ENCODE assay signal across 1 cellular context in the genomic region with DNA sequence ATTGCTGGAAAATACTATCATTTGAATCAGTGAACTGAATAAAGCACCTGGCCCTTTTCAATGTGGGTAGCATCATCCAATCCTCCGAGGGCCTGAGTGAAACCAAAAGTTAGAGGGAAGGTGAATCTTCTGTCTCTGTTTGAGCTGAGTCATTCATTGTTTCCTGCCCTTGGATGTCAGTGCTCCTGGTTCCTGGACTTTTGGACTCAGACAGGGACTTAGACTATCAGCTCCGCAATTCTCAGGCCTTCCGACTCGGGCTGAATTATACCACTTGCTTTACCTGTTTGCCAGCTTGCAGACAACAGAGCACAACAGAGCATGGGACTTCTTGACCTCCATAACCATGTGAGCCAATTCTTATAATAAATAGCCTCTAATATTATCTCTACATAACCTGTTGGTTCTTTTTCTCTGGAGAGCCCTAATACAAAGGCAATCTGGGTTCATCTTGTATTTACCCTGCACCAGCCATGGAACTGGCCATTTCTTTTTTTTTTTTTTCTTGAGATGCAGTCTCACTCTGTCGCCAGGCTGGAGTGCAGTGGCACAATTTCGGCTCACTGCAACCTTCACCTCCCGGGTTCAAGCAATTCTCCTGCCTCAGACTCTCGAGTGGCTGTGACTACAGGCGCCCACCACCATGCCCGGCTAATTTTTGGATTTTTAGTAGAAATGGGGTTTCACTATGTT.
A peak's percentile ranks its signal among the peaks of the same experiment; 100 is the strongest.
TF ChIP-seq lines count a peak whose summit lies in the region.

No MANE protein-coding gene starts in this region.

TF ChIP-seq in HepG2, 621 proteins besides CTCF, POLR2A, EP300 and RAD21 (continued from another document and continues in another):
- TF ChIP-seq ZMAT5 (CRISPR knock-in tag; IDR thresholded peaks at IDR 0.05; ENCODE audit: borderline replicate concordance, low read depth): no peak
- peak; percentile 61; the same call in 1 of the 2 replicates for TF ChIP-seq ELF3 (CRISPR knock-in tag; IDR thresholded peaks at IDR 0.05)
- no peak for TF ChIP-seq ZNF746 (CRISPR knock-in tag; IDR thresholded peaks at IDR 0.05)
- 0 out of 2 replicates have a peak, but pooled peaks have one; percentile 21 for TF ChIP-seq PPARG (CRISPR knock-in tag; conservative IDR thresholded peaks at IDR 0.05)
- no peak for TF ChIP-seq ZNF749 (CRISPR knock-in tag; IDR thresholded peaks at IDR 0.05; ENCODE audit: borderline replicate concordance)
- no peak for TF ChIP-seq FOXP1 (IDR thresholded peaks at IDR 0.05)
- TF ChIP-seq FOXP1 (CRISPR knock-in tag; IDR thresholded peaks at IDR 0.05): peak; percentile 35
- TF ChIP-seq CBX5 (CRISPR knock-in tag; IDR thresholded peaks at IDR 0.05; ENCODE audit: borderline replicate concordance): no peak
- TF ChIP-seq HOXA9 (CRISPR knock-in tag; IDR thresholded peaks at IDR 0.05; ENCODE audit: borderline replicate concordance): no peak
- TF ChIP-seq ZNF460 (CRISPR knock-in tag; IDR thresholded peaks at IDR 0.05; ENCODE audit: borderline replicate concordance): no peak
- TF ChIP-seq HNF4A (CRISPR knock-in tag; IDR thresholded peaks at IDR 0.05): peak; percentile 90
- no peak for TF ChIP-seq ZNF569 (CRISPR knock-in tag; IDR thresholded peaks at IDR 0.05; ENCODE audit: borderline replicate concordance)
- peak; percentile 62 to 87 for TF ChIP-seq MAFK (conservative IDR thresholded peaks at IDR 0.05 in 1 of 2, IDR thresholded peaks at IDR 0.05 in 1 of 2; ENCODE audit: low read length in 2 of 2)
- no peak for TF ChIP-seq SOX6 (IDR thresholded peaks at IDR 0.05)
- TF ChIP-seq SOX6 (CRISPR knock-in tag; IDR thresholded peaks at IDR 0.05): peak; percentile 75
- no peak for TF ChIP-seq SMARCE1 (IDR thresholded peaks at IDR 0.05; ENCODE audit: borderline replicate concordance)
- TF ChIP-seq ZNF850 (CRISPR knock-in tag; conservative IDR thresholded peaks at IDR 0.05): no peak
- TF ChIP-seq IRF2 (CRISPR knock-in tag; IDR thresholded peaks at IDR 0.05): peak; percentile 61; the same call in 1 of the 2 replicates
- no peak for TF ChIP-seq ZNF619 (CRISPR knock-in tag; IDR thresholded peaks at IDR 0.05)
- no peak for TF ChIP-seq CREB1 (IDR thresholded peaks at IDR 0.05)
- peak; percentile 40; the same call in 1 of the 2 replicates for TF ChIP-seq CREB1 (CRISPR knock-in tag; IDR thresholded peaks at IDR 0.05)
- TF ChIP-seq ZNF556 (CRISPR knock-in tag; IDR thresholded peaks at IDR 0.05; ENCODE audit: borderline replicate concordance): no peak
- TF ChIP-seq FOSL2 (CRISPR knock-in tag; IDR thresholded peaks at IDR 0.05): peak; percentile 94
- TF ChIP-seq ZNF24 (IDR thresholded peaks at IDR 0.05): 0 out of 2 replicates have a peak, but pooled peaks have one; percentile 42
- no peak for TF ChIP-seq ZNF773 (CRISPR knock-in tag; IDR thresholded peaks at IDR 0.05; ENCODE audit: borderline replicate concordance)
- TF ChIP-seq HNRNPK (IDR thresholded peaks at IDR 0.05; ENCODE audit: low read depth, low read length, poor library complexity, severe bottlenecking): no peak
- TF ChIP-seq MEIS2 (CRISPR knock-in tag; IDR thresholded peaks at IDR 0.05): no peak
- no peak for TF ChIP-seq SNRNP70 (IDR thresholded peaks at IDR 0.05; ENCODE audit: low read depth, low read length)
- peak; percentile 42; the same call in 1 of the 2 replicates for TF ChIP-seq SOX13 (IDR thresholded peaks at IDR 0.05)
- peak in 1 of 2 experiments; percentile 76; a peak in 2 of 4 replicates for TF ChIP-seq SOX13 (CRISPR knock-in tag; conservative IDR thresholded peaks at IDR 0.05 in 1 of 2, IDR thresholded peaks at IDR 0.05 in 1 of 2)
- TF ChIP-seq NCOR1 (IDR thresholded peaks at IDR 0.05; ENCODE audit: borderline replicate concordance, low read length): peak; percentile 61; the same call in 1 of the 2 replicates
- TF ChIP-seq SP4 (CRISPR knock-in tag; IDR thresholded peaks at IDR 0.05): no peak
- TF ChIP-seq, protein P1, sequence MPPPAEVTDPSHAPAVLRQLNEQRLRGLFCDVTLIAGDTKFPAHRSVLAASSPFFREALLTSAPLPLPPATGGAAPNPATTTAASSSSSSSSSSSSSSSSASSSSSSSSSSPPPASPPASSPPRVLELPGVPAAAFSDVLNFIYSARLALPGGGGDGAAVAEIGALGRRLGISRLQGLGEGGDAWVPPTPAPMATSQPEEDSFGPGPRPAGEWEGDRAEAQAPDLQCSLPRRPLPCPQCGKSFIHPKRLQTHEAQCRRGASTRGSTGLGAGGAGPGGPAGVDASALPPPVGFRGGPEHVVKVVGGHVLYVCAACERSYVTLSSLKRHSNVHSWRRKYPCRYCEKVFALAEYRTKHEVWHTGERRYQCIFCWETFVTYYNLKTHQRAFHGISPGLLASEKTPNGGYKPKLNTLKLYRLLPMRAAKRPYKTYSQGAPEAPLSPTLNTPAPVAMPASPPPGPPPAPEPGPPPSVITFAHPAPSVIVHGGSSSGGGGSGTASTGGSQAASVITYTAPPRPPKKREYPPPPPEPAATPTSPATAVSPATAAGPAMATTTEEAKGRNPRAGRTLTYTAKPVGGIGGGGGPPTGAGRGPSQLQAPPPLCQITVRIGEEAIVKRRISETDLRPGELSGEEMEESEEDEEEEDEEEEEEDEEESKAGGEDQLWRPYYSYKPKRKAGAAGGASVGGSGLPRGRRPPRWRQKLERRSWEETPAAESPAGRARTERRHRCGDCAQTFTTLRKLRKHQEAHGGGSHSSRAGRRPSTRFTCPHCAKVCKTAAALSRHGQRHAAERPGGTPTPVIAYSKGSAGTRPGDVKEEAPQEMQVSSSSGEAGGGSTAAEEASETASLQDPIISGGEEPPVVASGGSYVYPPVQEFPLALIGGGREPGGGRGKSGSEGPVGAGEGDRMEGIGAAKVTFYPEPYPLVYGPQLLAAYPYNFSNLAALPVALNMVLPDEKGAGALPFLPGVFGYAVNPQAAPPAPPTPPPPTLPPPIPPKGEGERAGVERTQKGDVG (CRISPR knock-in tag; IDR thresholded peaks at IDR 0.05; ENCODE audit: borderline replicate concordance): no peak
- TF ChIP-seq HDAC2 (CRISPR knock-in tag; IDR thresholded peaks at IDR 0.05): no peak
- TF ChIP-seq ZIK1 (CRISPR knock-in tag; IDR thresholded peaks at IDR 0.05; ENCODE audit: borderline replicate concordance, low read depth): no peak
- TF ChIP-seq HNF4G (IDR thresholded peaks at IDR 0.05; ENCODE audit: borderline replicate concordance, low read depth, low read length): peak; percentile 81; the same call in 1 of the 2 replicates
- TF ChIP-seq HNF4G (CRISPR knock-in tag; IDR thresholded peaks at IDR 0.05; ENCODE audit: borderline replicate concordance, low read depth): no peak
- TF ChIP-seq TGIF2 (CRISPR knock-in tag; IDR thresholded peaks at IDR 0.05): no peak
- no peak for TF ChIP-seq TEAD3 (CRISPR knock-in tag; optimal IDR thresholded peaks at IDR 0.05; ENCODE audit: borderline replicate concordance)
- TF ChIP-seq ZNF709 (CRISPR knock-in tag; IDR thresholded peaks at IDR 0.05): no peak
- TF ChIP-seq ZNF792 (CRISPR knock-in tag; IDR thresholded peaks at IDR 0.05): 0 out of 2 replicates have a peak, but pooled peaks have one; percentile 27
- TF ChIP-seq ZNF646 (CRISPR knock-in tag; IDR thresholded peaks at IDR 0.05): no peak
- TF ChIP-seq MIXL1 (CRISPR knock-in tag; IDR thresholded peaks at IDR 0.05): 0 out of 2 replicates have a peak, but pooled peaks have one; percentile 14
- TF ChIP-seq ZNF713 (CRISPR knock-in tag; IDR thresholded peaks at IDR 0.05): no peak
- TF ChIP-seq, protein P2, sequence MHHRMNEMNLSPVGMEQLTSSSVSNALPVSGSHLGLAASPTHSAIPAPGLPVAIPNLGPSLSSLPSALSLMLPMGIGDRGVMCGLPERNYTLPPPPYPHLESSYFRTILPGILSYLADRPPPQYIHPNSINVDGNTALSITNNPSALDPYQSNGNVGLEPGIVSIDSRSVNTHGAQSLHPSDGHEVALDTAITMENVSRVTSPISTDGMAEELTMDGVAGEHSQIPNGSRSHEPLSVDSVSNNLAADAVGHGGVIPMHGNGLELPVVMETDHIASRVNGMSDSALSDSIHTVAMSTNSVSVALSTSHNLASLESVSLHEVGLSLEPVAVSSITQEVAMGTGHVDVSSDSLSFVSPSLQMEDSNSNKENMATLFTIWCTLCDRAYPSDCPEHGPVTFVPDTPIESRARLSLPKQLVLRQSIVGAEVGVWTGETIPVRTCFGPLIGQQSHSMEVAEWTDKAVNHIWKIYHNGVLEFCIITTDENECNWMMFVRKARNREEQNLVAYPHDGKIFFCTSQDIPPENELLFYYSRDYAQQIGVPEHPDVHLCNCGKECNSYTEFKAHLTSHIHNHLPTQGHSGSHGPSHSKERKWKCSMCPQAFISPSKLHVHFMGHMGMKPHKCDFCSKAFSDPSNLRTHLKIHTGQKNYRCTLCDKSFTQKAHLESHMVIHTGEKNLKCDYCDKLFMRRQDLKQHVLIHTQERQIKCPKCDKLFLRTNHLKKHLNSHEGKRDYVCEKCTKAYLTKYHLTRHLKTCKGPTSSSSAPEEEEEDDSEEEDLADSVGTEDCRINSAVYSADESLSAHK (CRISPR knock-in tag; IDR thresholded peaks at IDR 0.05; ENCODE audit: borderline replicate concordance): no peak
- TF ChIP-seq, protein P3, sequence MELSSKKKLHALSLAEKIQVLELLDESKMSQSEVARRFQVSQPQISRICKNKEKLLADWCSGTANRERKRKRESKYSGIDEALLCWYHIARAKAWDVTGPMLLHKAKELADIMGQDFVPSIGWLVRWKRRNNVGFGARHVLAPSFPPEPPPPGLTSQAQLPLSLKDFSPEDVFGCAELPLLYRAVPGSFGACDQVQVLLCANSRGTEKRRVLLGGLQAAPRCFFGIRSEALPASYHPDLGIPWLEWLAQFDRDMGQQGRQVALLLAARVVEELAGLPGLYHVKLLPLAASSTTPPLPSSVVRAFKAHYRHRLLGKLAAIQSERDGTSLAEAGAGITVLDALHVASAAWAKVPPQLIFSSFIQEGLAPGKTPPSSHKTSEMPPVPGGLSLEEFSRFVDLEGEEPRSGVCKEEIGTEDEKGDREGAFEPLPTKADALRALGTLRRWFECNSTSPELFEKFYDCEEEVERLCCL (CRISPR knock-in tag; IDR thresholded peaks at IDR 0.05; ENCODE audit: borderline replicate concordance): 0 out of 2 replicates have a peak, but pooled peaks have one; percentile 24
- no peak for TF ChIP-seq PHF20 (CRISPR knock-in tag; IDR thresholded peaks at IDR 0.05)
- TF ChIP-seq, protein P4, sequence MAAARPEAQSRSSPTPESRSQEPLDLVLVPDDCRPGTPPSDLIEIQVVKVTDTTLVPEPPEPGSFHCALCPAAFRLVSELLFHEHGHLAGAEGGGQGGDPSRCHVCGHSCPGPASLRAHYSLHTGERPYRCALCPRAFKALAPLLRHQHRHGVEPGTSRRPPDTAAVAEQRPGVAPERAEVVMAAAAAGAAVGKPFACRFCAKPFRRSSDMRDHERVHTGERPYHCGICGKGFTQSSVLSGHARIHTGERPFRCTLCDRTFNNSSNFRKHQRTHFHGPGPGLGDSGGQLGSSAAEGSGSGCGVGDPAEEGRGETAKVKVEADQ (CRISPR knock-in tag; IDR thresholded peaks at IDR 0.05; ENCODE audit: borderline replicate concordance): no peak
- TF ChIP-seq ZSCAN21 (CRISPR knock-in tag; IDR thresholded peaks at IDR 0.05; ENCODE audit: borderline replicate concordance): no peak
- no peak for TF ChIP-seq SMAD9 (CRISPR knock-in tag; IDR thresholded peaks at IDR 0.05)
- TF ChIP-seq, protein P5, sequence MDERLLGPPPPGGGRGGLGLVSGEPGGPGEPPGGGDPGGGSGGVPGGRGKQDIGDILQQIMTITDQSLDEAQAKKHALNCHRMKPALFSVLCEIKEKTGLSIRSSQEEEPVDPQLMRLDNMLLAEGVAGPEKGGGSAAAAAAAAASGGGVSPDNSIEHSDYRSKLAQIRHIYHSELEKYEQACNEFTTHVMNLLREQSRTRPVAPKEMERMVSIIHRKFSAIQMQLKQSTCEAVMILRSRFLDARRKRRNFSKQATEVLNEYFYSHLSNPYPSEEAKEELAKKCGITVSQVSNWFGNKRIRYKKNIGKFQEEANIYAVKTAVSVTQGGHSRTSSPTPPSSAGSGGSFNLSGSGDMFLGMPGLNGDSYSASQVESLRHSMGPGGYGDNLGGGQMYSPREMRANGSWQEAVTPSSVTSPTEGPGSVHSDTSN (CRISPR knock-in tag; IDR thresholded peaks at IDR 0.05): no peak
- no peak for TF ChIP-seq ZBTB1 (CRISPR knock-in tag; IDR thresholded peaks at IDR 0.05; ENCODE audit: borderline replicate concordance)
- TF ChIP-seq SMC3 (IDR thresholded peaks at IDR 0.05; ENCODE audit: low read length): no peak
- TF ChIP-seq MBNL3 (CRISPR knock-in tag; conservative IDR thresholded peaks at IDR 0.05): no peak
